Comparison of ENCODE assay signal across 1 cellular context in genomic region chr1:160053548-160054365, GRCh38.
TF ChIP-seq lines count a peak whose summit lies in the region.

No MANE protein-coding gene starts in this region.

TF ChIP-seq in HepG2, 621 proteins besides CTCF, POLR2A, EP300 and RAD21 (continued from another document and continues in another):
- TF ChIP-seq ATF7-NPFF (CRISPR knock-in tag; IDR thresholded peaks at IDR 0.05; ENCODE audit: low read depth) (no peak), ZNF670 (CRISPR knock-in tag; IDR thresholded peaks at IDR 0.05; ENCODE audit: borderline replicate concordance) (no peak), NCOA5 (CRISPR knock-in tag; IDR thresholded peaks at IDR 0.05) (no peak), NR2F2 (IDR thresholded peaks at IDR 0.05; ENCODE audit: borderline replicate concordance, low read depth) (peak; percentile 99), TEF (CRISPR knock-in tag; IDR thresholded peaks at IDR 0.05) (no peak), ARID2 (CRISPR knock-in tag; IDR thresholded peaks at IDR 0.05; ENCODE audit: borderline replicate concordance) (no peak), MAFG (CRISPR knock-in tag; IDR thresholded peaks at IDR 0.05) (no peak), PHF20 (CRISPR knock-in tag; IDR thresholded peaks at IDR 0.05) (no peak), TBX3 (IDR thresholded peaks at IDR 0.05; ENCODE audit: borderline replicate concordance) (peak; percentile 65), ZNF234 (CRISPR knock-in tag; conservative IDR thresholded peaks at IDR 0.05) (no peak), ZFP62 (CRISPR knock-in tag; IDR thresholded peaks at IDR 0.05) (no peak), SIN3B (IDR thresholded peaks at IDR 0.05; ENCODE audit: low read length) (no peak), MAFF (IDR thresholded peaks at IDR 0.05; ENCODE audit: low read depth, low read length) (no peak), ARID5B (CRISPR knock-in tag; IDR thresholded peaks at IDR 0.05) (peak; percentile 81), ZNF138 (CRISPR knock-in tag; IDR thresholded peaks at IDR 0.05; ENCODE audit: low read depth) (no peak), MLX (CRISPR knock-in tag; IDR thresholded peaks at IDR 0.05) (peak; percentile 66), ZEB1 (IDR thresholded peaks at IDR 0.05; ENCODE audit: insufficient replicate concordance, low read depth) (no peak), SKIL (CRISPR knock-in tag; IDR thresholded peaks at IDR 0.05; ENCODE audit: borderline replicate concordance) (peak; percentile 97), ZNF781 (CRISPR knock-in tag; IDR thresholded peaks at IDR 0.05; ENCODE audit: borderline replicate concordance, not compliant biosample characterization) (no peak), NR2F1 (CRISPR knock-in tag; IDR thresholded peaks at IDR 0.05) (peak; percentile 73 to 94; a peak in 3 of 4 replicates), ZNF430 (CRISPR knock-in tag; IDR thresholded peaks at IDR 0.05) (no peak), SMAD3 (CRISPR knock-in tag; IDR thresholded peaks at IDR 0.05) (no peak), ZNF740 (CRISPR knock-in tag; IDR thresholded peaks at IDR 0.05) (0 out of 2 replicates have a peak, but pooled peaks have one; percentile 52), NCOA2 (CRISPR knock-in tag; IDR thresholded peaks at IDR 0.05) (peak; percentile 92), RCOR2 (CRISPR knock-in tag; IDR thresholded peaks at IDR 0.05) (0 out of 2 replicates have a peak, but pooled peaks have one; percentile 33), SALL2 (CRISPR knock-in tag; IDR thresholded peaks at IDR 0.05) (no peak), ZFY (CRISPR knock-in tag; IDR thresholded peaks at IDR 0.05) (no peak), ZNF343 (CRISPR knock-in tag; IDR thresholded peaks at IDR 0.05) (0 out of 2 replicates have a peak, but pooled peaks have one; percentile 34), ARNTL (CRISPR knock-in tag; IDR thresholded peaks at IDR 0.05) (no peak), FOXP4 (CRISPR knock-in tag; IDR thresholded peaks at IDR 0.05) (peak; percentile 85), ZSCAN12 (CRISPR knock-in tag; IDR thresholded peaks at IDR 0.05) (no peak), ZNF441 (CRISPR knock-in tag; IDR thresholded peaks at IDR 0.05; ENCODE audit: borderline replicate concordance) (0 out of 2 replicates have a peak, but pooled peaks have one; percentile 20), NR2F6 (IDR thresholded peaks at IDR 0.05) (peak; percentile 98), NR2F6 (CRISPR knock-in tag; IDR thresholded peaks at IDR 0.05) (peak; percentile 90), KLF16 (CRISPR knock-in tag; IDR thresholded peaks at IDR 0.05) (no peak; a peak in 1 of 4 replicates), PCBP2 (optimal IDR thresholded peaks at IDR 0.05; ENCODE audit: low read depth, low read length, poor library complexity, severe bottlenecking) (no peak), ZNF264 (CRISPR knock-in tag; IDR thresholded peaks at IDR 0.05) (0 out of 2 replicates have a peak, but pooled peaks have one; percentile 45)
- TF ChIP-seq, protein P1, sequence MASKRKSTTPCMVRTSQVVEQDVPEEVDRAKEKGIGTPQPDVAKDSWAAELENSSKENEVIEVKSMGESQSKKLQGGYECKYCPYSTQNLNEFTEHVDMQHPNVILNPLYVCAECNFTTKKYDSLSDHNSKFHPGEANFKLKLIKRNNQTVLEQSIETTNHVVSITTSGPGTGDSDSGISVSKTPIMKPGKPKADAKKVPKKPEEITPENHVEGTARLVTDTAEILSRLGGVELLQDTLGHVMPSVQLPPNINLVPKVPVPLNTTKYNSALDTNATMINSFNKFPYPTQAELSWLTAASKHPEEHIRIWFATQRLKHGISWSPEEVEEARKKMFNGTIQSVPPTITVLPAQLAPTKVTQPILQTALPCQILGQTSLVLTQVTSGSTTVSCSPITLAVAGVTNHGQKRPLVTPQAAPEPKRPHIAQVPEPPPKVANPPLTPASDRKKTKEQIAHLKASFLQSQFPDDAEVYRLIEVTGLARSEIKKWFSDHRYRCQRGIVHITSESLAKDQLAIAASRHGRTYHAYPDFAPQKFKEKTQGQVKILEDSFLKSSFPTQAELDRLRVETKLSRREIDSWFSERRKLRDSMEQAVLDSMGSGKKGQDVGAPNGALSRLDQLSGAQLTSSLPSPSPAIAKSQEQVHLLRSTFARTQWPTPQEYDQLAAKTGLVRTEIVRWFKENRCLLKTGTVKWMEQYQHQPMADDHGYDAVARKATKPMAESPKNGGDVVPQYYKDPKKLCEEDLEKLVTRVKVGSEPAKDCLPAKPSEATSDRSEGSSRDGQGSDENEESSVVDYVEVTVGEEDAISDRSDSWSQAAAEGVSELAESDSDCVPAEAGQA (IDR thresholded peaks at IDR 0.05; ENCODE audit: low read depth) = 0 out of 2 replicates have a peak, but pooled peaks have one; percentile 21
- TF ChIP-seq, protein P1 (CRISPR knock-in tag; IDR thresholded peaks at IDR 0.05; ENCODE audit: borderline replicate concordance) = no peak
- TF ChIP-seq, protein P2, sequence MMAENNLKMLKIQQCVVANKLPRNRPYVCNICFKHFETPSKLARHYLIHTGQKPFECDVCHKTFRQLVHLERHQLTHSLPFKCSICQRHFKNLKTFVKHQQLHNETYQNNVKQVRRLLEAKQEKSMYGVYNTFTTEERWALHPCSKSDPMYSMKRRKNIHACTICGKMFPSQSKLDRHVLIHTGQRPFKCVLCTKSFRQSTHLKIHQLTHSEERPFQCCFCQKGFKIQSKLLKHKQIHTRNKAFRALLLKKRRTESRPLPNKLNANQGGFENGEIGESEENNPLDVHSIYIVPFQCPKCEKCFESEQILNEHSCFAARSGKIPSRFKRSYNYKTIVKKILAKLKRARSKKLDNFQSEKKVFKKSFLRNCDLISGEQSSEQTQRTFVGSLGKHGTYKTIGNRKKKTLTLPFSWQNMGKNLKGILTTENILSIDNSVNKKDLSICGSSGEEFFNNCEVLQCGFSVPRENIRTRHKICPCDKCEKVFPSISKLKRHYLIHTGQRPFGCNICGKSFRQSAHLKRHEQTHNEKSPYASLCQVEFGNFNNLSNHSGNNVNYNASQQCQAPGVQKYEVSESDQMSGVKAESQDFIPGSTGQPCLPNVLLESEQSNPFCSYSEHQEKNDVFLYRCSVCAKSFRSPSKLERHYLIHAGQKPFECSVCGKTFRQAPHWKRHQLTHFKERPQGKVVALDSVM (CRISPR knock-in tag; IDR thresholded peaks at IDR 0.05) = 0 out of 2 replicates have a peak, but pooled peaks have one; percentile 14
- TF ChIP-seq, protein P3, sequence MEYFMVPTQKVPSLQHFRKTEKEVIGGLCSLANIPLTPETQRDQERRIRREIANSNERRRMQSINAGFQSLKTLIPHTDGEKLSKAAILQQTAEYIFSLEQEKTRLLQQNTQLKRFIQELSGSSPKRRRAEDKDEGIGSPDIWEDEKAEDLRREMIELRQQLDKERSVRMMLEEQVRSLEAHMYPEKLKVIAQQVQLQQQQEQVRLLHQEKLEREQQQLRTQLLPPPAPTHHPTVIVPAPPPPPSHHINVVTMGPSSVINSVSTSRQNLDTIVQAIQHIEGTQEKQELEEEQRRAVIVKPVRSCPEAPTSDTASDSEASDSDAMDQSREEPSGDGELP (IDR thresholded peaks at IDR 0.05; ENCODE audit: borderline replicate concordance, low read depth) = peak; percentile 79
- TF ChIP-seq, protein P4, sequence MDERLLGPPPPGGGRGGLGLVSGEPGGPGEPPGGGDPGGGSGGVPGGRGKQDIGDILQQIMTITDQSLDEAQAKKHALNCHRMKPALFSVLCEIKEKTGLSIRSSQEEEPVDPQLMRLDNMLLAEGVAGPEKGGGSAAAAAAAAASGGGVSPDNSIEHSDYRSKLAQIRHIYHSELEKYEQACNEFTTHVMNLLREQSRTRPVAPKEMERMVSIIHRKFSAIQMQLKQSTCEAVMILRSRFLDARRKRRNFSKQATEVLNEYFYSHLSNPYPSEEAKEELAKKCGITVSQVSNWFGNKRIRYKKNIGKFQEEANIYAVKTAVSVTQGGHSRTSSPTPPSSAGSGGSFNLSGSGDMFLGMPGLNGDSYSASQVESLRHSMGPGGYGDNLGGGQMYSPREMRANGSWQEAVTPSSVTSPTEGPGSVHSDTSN (CRISPR knock-in tag; IDR thresholded peaks at IDR 0.05) = 0 out of 2 replicates have a peak, but pooled peaks have one; percentile 34
